In genomic region chr2:240898108-240898730, GRCh38 we compare ENCODE assay signal across 14 cellular contexts. TPM values are rescaled to one million over a fixed set of nuclear protein-coding genes. Genes with fewer than 3 reads are reported as not detected.
DNase-seq lines count a peak whose midpoint lies in the region; ATAC-seq, FAIRE-seq and TF ChIP-seq lines count a peak whose summit lies in the region.
"Had no signal": no experiment of that assay in that cellular context is flagged by ENCODE, and none has a peak within 500 bp of the region (broad histone marks: within the 10 kb centered on the region; RNA-seq: fewer than 3 reads in every experiment).

No MANE protein-coding gene starts in this region.

- POLR2A ChIA-PET in endothelial cell of umbilical vein (lab: Charles Lee): interaction anchor here (2.0 kb wide), 1 partner anchor 15 kb away, joined by 8 read pairs; no protein-coding TSS in a partner anchor
- POLR2A ChIA-PET in HepG2 (lab: Yijun Ruan, JAX): interaction anchor here (2.4 to 4.2 kb wide), 3 partner anchors 22 to 41 kb away, joined by 17 to 37 read pairs (median 25); no protein-coding TSS in a partner anchor

- no peak for TF ChIP-seq CTCF in endothelial cell of umbilical vein (IDR thresholded peaks at IDR 0.05; ENCODE audit: extremely low read depth in 1 of 2, insufficient read depth in 1 of 2, low read depth in 1 of 2, low read length in 2 of 2)
- TF ChIP-seq CTCF in HepG2 (CRISPR knock-in tag; IDR thresholded peaks at IDR 0.05): no peak
- TF ChIP-seq CTCF in Peyer's patch (IDR thresholded peaks at IDR 0.05): no peak

- H3K9me1 ChIP-seq in endothelial cell of umbilical vein (replicated peaks; ENCODE audit: control insufficient read depth, extremely low read depth, insufficient read depth, low read length): no peaks in the 10 kb centered on the region

- H3K79me2 ChIP-seq in endothelial cell of umbilical vein (ENCODE audit: control insufficient read depth, insufficient read depth, low read length): no peaks in the 10 kb centered on the region
- no peaks in the 10 kb centered on the region for H3K79me2 ChIP-seq in HepG2 (ENCODE audit: insufficient read depth, low read length)

- 66% methylated on average over 13 of the region's 17 CpGs for WGBS in HepG2 (ENCODE audit: low lambda C conversion rate)

- intact Hi-C loops in endothelial cell of umbilical vein (cut with micrococcal nuclease): loop anchor here (1.0 kb wide), 1 partner anchor 16 kb away; no protein-coding TSS in a partner anchor
- intact Hi-C loops in HepG2 (cut with micrococcal nuclease; ENCODE audit: unreplicated experiment): loop anchor here (1.0 kb wide), 1 partner anchor 47 kb away; no protein-coding TSS in a partner anchor

- no peaks in the 10 kb centered on the region for H3K36me3 ChIP-seq in endothelial cell of umbilical vein (ENCODE audit: control insufficient read depth in 2 of 2, extremely low read depth in 1 of 2, insufficient read depth in 2 of 2, low read length in 2 of 2)
- H3K36me3 ChIP-seq in HepG2 (replicated peaks in 1 of 2; ENCODE audit: control insufficient read depth in 1 of 2, insufficient read depth in 2 of 2, low read length in 2 of 2): no peaks in the 10 kb centered on the region
- no peaks in the 10 kb centered on the region for H3K36me3 ChIP-seq in Peyer's patch
- H3K36me3 ChIP-seq: tibial artery had no signal

- no peaks in the 10 kb centered on the region for H3K9me3 ChIP-seq in endothelial cell of umbilical vein (replicated peaks; ENCODE audit: control insufficient read depth, insufficient read depth, low read length)
- H3K9me3 ChIP-seq in HepG2 (ENCODE audit: low read length): no peaks in the 10 kb centered on the region
- no peaks in the 10 kb centered on the region for H3K9me3 ChIP-seq in Peyer's patch

- DNase-seq in ELF-1 (ENCODE audit: low read depth, low spot score): peak; percentile 58
- peak; percentile 61 for DNase-seq in endothelial cell of umbilical vein (ENCODE audit: low read depth, low spot score)
- no peak for DNase-seq in HepG2 (ENCODE audit: low spot score)
- DNase-seq in NCI-H1436 (lab: John Stamatoyannopoulos, UW): no peak
- DNase-seq in Peyer's patch: no peak
- DNase-seq in HuH-7 (ENCODE audit: low spot score): no peak
- no peak for DNase-seq in activated CD8-positive, alpha-beta memory T cell treated with anti-CD3 and anti-CD28 coated beads, Interleukin-2, amount 50 U/mL, for 4 hours
- DNase-seq: activated CD4-positive, alpha-beta T cell treated with anti-CD3 and anti-CD28 coated beads for 1 hour; H9; natural killer cell; NCI-H2081 treated with DMSO at 0.1 percent for 48 hours; tibial artery had no signal

- H2AFZ ChIP-seq in endothelial cell of umbilical vein (ENCODE audit: low read depth, low read length): peak overlapping the region; percentile 98
- peak overlapping the region; percentile 17 for H2AFZ ChIP-seq in HepG2 (ENCODE audit: low read length)

- CTCF ChIA-PET in endothelial cell of umbilical vein (lab: Charles Lee): interaction anchor here (1.3 to 4.6 kb wide), 5 partner anchors 15 to 85 kb away, joined by 3 to 40 read pairs (median 4); no protein-coding TSS in a partner anchor
- CTCF ChIA-PET in HepG2 (lab: Yijun Ruan, JAX; ENCODE audit: low intra/inter-chr PET ratio, low total read pairs): interaction anchor here (0.7 kb wide), 1 partner anchor 41 kb away, joined by 3 read pairs; no protein-coding TSS in a partner anchor

- H3K9ac ChIP-seq in endothelial cell of umbilical vein (replicated peaks; ENCODE audit: extremely low read depth, insufficient read depth, low read length) (peak overlapping the region; percentile 4), HepG2 (ENCODE audit: insufficient read depth, low read depth, low read length) (no peak overlapping the region)

- H3K4me3 ChIP-seq in endothelial cell of umbilical vein (replicated peaks in 1 of 3; ENCODE audit: insufficient read depth in 1 of 3, low read depth in 1 of 3, low read length in 3 of 3): no peak overlapping the region
- H3K4me3 ChIP-seq in HepG2 (replicated peaks in 1 of 3; ENCODE audit: insufficient read depth in 1 of 3, low read depth in 2 of 3, low read length in 3 of 3): no peak overlapping the region
- no peak overlapping the region for H3K4me3 ChIP-seq in skin epidermis
- no peak overlapping the region for H3K4me3 ChIP-seq in Peyer's patch
- H3K4me3 ChIP-seq: tibial artery had no signal

- H3K4me2 ChIP-seq in endothelial cell of umbilical vein (ENCODE audit: insufficient read depth, low read length) (no peak overlapping the region), HepG2 (ENCODE audit: low read depth, low read length) (no peak overlapping the region)

- FAIRE-seq in endothelial cell of umbilical vein (lab: Jason Lieb, UNC) (peak; percentile 78), HepG2 (lab: Jason Lieb, UNC) (no peak)

- TF ChIP-seq POLR2A in endothelial cell of umbilical vein (IDR thresholded peaks at IDR 0.05; ENCODE audit: low read depth, low read length): no peak
- no peak for TF ChIP-seq POLR2A in HepG2 (IDR thresholded peaks at IDR 0.05; ENCODE audit: insufficient read depth in 1 of 2, low read depth in 2 of 2, low read length in 2 of 2)
- no peak for TF ChIP-seq POLR2A in Peyer's patch (IDR thresholded peaks at IDR 0.05)

- no peak for TF ChIP-seq RAD21 in HepG2 (CRISPR knock-in tag; IDR thresholded peaks at IDR 0.05)

- dilution Hi-C loops in endothelial cell of umbilical vein (cut with MboI; ENCODE audit: extremely low pct_ligation_motif_present, low sequenced_read_pairs): no loop called here

- no TSS peak for BruUV-seq in endothelial cell of umbilical vein (replicated peaks; lab: Mats Ljungman, UMichigan)
- BruUV-seq in HepG2 (replicated peaks; lab: Mats Ljungman, UMichigan): no TSS peak

- peak; percentile 8 for ATAC-seq in HepG2
- ATAC-seq: natural killer cell had no signal

- H3K4me1 ChIP-seq in endothelial cell of umbilical vein (ENCODE audit: control insufficient read depth, extremely low read depth, insufficient read depth, low read length) (peaks cover 11% of the 10 kb centered on the region), HepG2 (ENCODE audit: insufficient read depth, low read length) (peaks cover 73% of the 10 kb centered on the region), Peyer's patch (peaks cover 0 to 16% (median 0%) of the 10 kb centered on the region in 4 donors)

- TF ChIP-seq EP300 in HepG2 (IDR thresholded peaks at IDR 0.05; ENCODE audit: low read depth in 2 of 2, low read length in 2 of 2) (no peak), HepG2 (CRISPR knock-in tag; IDR thresholded peaks at IDR 0.05; ENCODE audit: borderline replicate concordance) (no peak)

- H4K20me1 ChIP-seq in endothelial cell of umbilical vein (replicated peaks; ENCODE audit: control insufficient read depth, extremely low read depth, insufficient read depth, low read length): no peaks in the 10 kb centered on the region
- H4K20me1 ChIP-seq in HepG2 (ENCODE audit: insufficient read depth, low read length): no peaks in the 10 kb centered on the region

- no peaks in the 10 kb centered on the region for H3K27me3 ChIP-seq in endothelial cell of umbilical vein (ENCODE audit: control insufficient read depth in 2 of 2, insufficient read depth in 2 of 2, low read length in 2 of 2)
- H3K27me3 ChIP-seq in HepG2 (ENCODE audit: control insufficient read depth in 1 of 2, insufficient read depth in 2 of 2, low read length in 2 of 2): peaks cover 0 to 20% of the 10 kb centered on the region in 2 experiments; a peak in 3 of 5 replicates
- no peaks in the 10 kb centered on the region for H3K27me3 ChIP-seq in Peyer's patch

- H3K27ac ChIP-seq in endothelial cell of umbilical vein (ENCODE audit: insufficient read depth, low read depth, low read length) (no peak overlapping the region), HepG2 (ENCODE audit: extremely low read length, insufficient read depth, low read length) (no peak overlapping the region), skin epidermis (peak overlapping the region in 19 of 21 experiments; percentile 35 to 81 (median 70)), Peyer's patch (peak overlapping the region in 1 of 4 donors; percentile 25)
- H3K27ac ChIP-seq: tibial artery had no signal

- in situ Hi-C loops in HepG2 (cut with HindIII; ENCODE audit: extremely low pct_ligation_motif_present, low pct_unique_long_range_greater_than_20kb): no loop called here

RNA-seq across cellular contexts. Expression of gene MAB21L4, which starts 2.3 kb away (rescaled TPM):
- total RNA-seq in endothelial cell of umbilical vein (not detected in 2 replicates), HepG2 (2016; rRNA removed; fragmentation: Illumina TruSeq; extraction: Trizol) (13.5 and 14.0 TPM in 2 replicates), Peyer's patch (1 to 10 TPM in 3 of 4 donors, not detected in 1; 2.1 to 6.1 (median 3.7) TPM)
- polyA plus RNA-seq in endothelial cell of umbilical vein (not detected in 2 replicates), HepG2 (2011; rRNA removed) (3.0 and 3.6 TPM in 2 replicates)
- not detected in 2 replicates for polyA plus RNA-seq in endothelial cell of umbilical vein (2011; cell fraction: cytosol; rRNA removed)
- polyA plus RNA-seq in endothelial cell of umbilical vein (2011; cell fraction: nucleus; rRNA removed): not detected in 2 replicates
- polyA plus RNA-seq in endothelial cell of umbilical vein (2012): not detected in 2 replicates
- polyA minus RNA-seq in endothelial cell of umbilical vein: not detected in 2 replicates
- not detected for polyA minus RNA-seq in endothelial cell of umbilical vein (2011; cell fraction: cytosol; rRNA and poly(A)+ RNA removed)
- polyA minus RNA-seq in endothelial cell of umbilical vein (2011; cell fraction: nucleus; rRNA and poly(A)+ RNA removed): not detected in 2 replicates
- 3.1 and 3.7 TPM in 2 replicates for total RNA-seq in HepG2 (2016; cell fraction: cytosol; rRNA removed; fragmentation: Illumina TruSeq; extraction: Trizol; ENCODE audit: low read depth)
- total RNA-seq in HepG2 (2016; cell fraction: insoluble cytoplasmic fraction; rRNA removed; fragmentation: Illumina TruSeq; extraction: Trizol): 11.5 and 15.3 TPM in 2 replicates
- total RNA-seq in HepG2 (2016; cell fraction: membrane; rRNA removed; fragmentation: Illumina TruSeq; extraction: Trizol): 10.1 and 12.0 TPM in 2 replicates
- total RNA-seq in HepG2 (2016; cell fraction: nucleus; rRNA removed; fragmentation: Illumina TruSeq; extraction: Trizol): 8.9 and 10.1 TPM in 2 replicates
- 2.4 and 4.2 TPM in 2 replicates for polyA plus RNA-seq in HepG2 (2011; cell fraction: cytosol; rRNA removed)
- 8.9 and 9.1 TPM in 2 replicates for polyA plus RNA-seq in HepG2 (2011; cell fraction: nucleus; rRNA removed)
- 2.1 and 4.1 TPM in 2 replicates for polyA plus RNA-seq in HepG2 (2012)
- polyA plus RNA-seq in HepG2 (2016; cell fraction: cytosol; fragmentation: Illumina TruSeq; extraction: Trizol; ENCODE audit: low read depth): 3.4 TPM in 2 replicates
- 11.8 and 13.7 TPM in 2 replicates for polyA plus RNA-seq in HepG2 (2016; cell fraction: insoluble cytoplasmic fraction; fragmentation: Illumina TruSeq; extraction: Trizol; ENCODE audit: low read depth)
- 8.3 and 8.8 TPM in 2 replicates for polyA plus RNA-seq in HepG2 (2016; cell fraction: membrane; fragmentation: Illumina TruSeq; extraction: Trizol; ENCODE audit: low read depth)
- 15.9 and 16.1 TPM in 2 replicates for polyA plus RNA-seq in HepG2 (2016; cell fraction: nucleus; fragmentation: Illumina TruSeq; extraction: Trizol; ENCODE audit: insufficient read depth, low read depth)
- polyA minus RNA-seq in HepG2 (2011; rRNA and poly(A)+ RNA removed; ENCODE audit: low replicate concordance): 5.4 TPM in 1 of 2 replicates, not detected in the other
- polyA minus RNA-seq in HepG2 (2011; cell fraction: cytosol; rRNA and poly(A)+ RNA removed): 1.8 and 2.0 TPM in 2 replicates
- polyA minus RNA-seq in HepG2 (2011; cell fraction: nucleus; rRNA and poly(A)+ RNA removed): 1.3 and 2.5 TPM in 2 replicates
- total RNA-seq: natural killer cell, skeletal muscle tissue had no signal

RNA-seq across cellular contexts. Expression of gene CROCC2, which starts 7.9 kb away (rescaled TPM):
- total RNA-seq in endothelial cell of umbilical vein (not detected in 2 replicates), HepG2 (2016; rRNA removed; fragmentation: Illumina TruSeq; extraction: Trizol) (not detected in 2 replicates), Peyer's patch (under 1 TPM in 2 of 4 donors, not detected in 2; 0.27 to 0.83 TPM)
- polyA plus RNA-seq in endothelial cell of umbilical vein (not detected in 2 replicates), HepG2 (2011; rRNA removed) (not detected in 2 replicates)
- not detected in 2 replicates for polyA plus RNA-seq in endothelial cell of umbilical vein (2011; cell fraction: cytosol; rRNA removed)
- not detected in 2 replicates for polyA plus RNA-seq in endothelial cell of umbilical vein (2011; cell fraction: nucleus; rRNA removed)
- not detected in 2 replicates for polyA plus RNA-seq in endothelial cell of umbilical vein (2012)
- not detected in 2 replicates for polyA minus RNA-seq in endothelial cell of umbilical vein
- not detected for polyA minus RNA-seq in endothelial cell of umbilical vein (2011; cell fraction: cytosol; rRNA and poly(A)+ RNA removed)
- not detected in 2 replicates for polyA minus RNA-seq in endothelial cell of umbilical vein (2011; cell fraction: nucleus; rRNA and poly(A)+ RNA removed)
- total RNA-seq in HepG2 (2016; cell fraction: cytosol; rRNA removed; fragmentation: Illumina TruSeq; extraction: Trizol; ENCODE audit: low read depth): not detected in 2 replicates
- total RNA-seq in HepG2 (2016; cell fraction: insoluble cytoplasmic fraction; rRNA removed; fragmentation: Illumina TruSeq; extraction: Trizol): 0.02 TPM in 1 of 2 replicates, not detected in the other
- total RNA-seq in HepG2 (2016; cell fraction: membrane; rRNA removed; fragmentation: Illumina TruSeq; extraction: Trizol): not detected in 2 replicates
- not detected in 2 replicates for total RNA-seq in HepG2 (2016; cell fraction: nucleus; rRNA removed; fragmentation: Illumina TruSeq; extraction: Trizol)
- polyA plus RNA-seq in HepG2 (2011; cell fraction: cytosol; rRNA removed): not detected in 2 replicates
- polyA plus RNA-seq in HepG2 (2011; cell fraction: nucleus; rRNA removed): 0.03 TPM in 1 of 2 replicates, not detected in the other
- 0.13 and 0.15 TPM in 2 replicates for polyA plus RNA-seq in HepG2 (2012)
- polyA plus RNA-seq in HepG2 (2016; cell fraction: cytosol; fragmentation: Illumina TruSeq; extraction: Trizol; ENCODE audit: low read depth): not detected in 2 replicates
- polyA plus RNA-seq in HepG2 (2016; cell fraction: insoluble cytoplasmic fraction; fragmentation: Illumina TruSeq; extraction: Trizol; ENCODE audit: low read depth): not detected in 2 replicates
- not detected in 2 replicates for polyA plus RNA-seq in HepG2 (2016; cell fraction: membrane; fragmentation: Illumina TruSeq; extraction: Trizol; ENCODE audit: low read depth)
- polyA plus RNA-seq in HepG2 (2016; cell fraction: nucleus; fragmentation: Illumina TruSeq; extraction: Trizol; ENCODE audit: insufficient read depth, low read depth): not detected in 2 replicates
- polyA minus RNA-seq in HepG2 (2011; rRNA and poly(A)+ RNA removed; ENCODE audit: low replicate concordance): not detected in 2 replicates
- not detected in 2 replicates for polyA minus RNA-seq in HepG2 (2011; cell fraction: cytosol; rRNA and poly(A)+ RNA removed)
- not detected in 2 replicates for polyA minus RNA-seq in HepG2 (2011; cell fraction: nucleus; rRNA and poly(A)+ RNA removed)
- total RNA-seq: H9 had no signal

RNA-seq across cellular contexts. Expression of gene AGXT, which starts 29.6 kb away (rescaled TPM):
- total RNA-seq in endothelial cell of umbilical vein (not detected in 2 replicates), HepG2 (2016; rRNA removed; fragmentation: Illumina TruSeq; extraction: Trizol) (30.5 and 41.9 TPM in 2 replicates), Peyer's patch (1 to 10 TPM in 1 of 4 donors, not detected in 3; 1.5 TPM)
- polyA plus RNA-seq in endothelial cell of umbilical vein (not detected in 2 replicates), HepG2 (2011; rRNA removed) (96.1 and 133 TPM in 2 replicates)
- not detected in 2 replicates for polyA plus RNA-seq in endothelial cell of umbilical vein (2011; cell fraction: cytosol; rRNA removed)
- not detected in 2 replicates for polyA plus RNA-seq in endothelial cell of umbilical vein (2011; cell fraction: nucleus; rRNA removed)
- not detected in 2 replicates for polyA plus RNA-seq in endothelial cell of umbilical vein (2012)
- not detected in 2 replicates for polyA minus RNA-seq in endothelial cell of umbilical vein
- not detected for polyA minus RNA-seq in endothelial cell of umbilical vein (2011; cell fraction: cytosol; rRNA and poly(A)+ RNA removed)
- not detected in 2 replicates for polyA minus RNA-seq in endothelial cell of umbilical vein (2011; cell fraction: nucleus; rRNA and poly(A)+ RNA removed)
- total RNA-seq in HepG2 (2016; cell fraction: cytosol; rRNA removed; fragmentation: Illumina TruSeq; extraction: Trizol; ENCODE audit: low read depth): 13.0 and 14.7 TPM in 2 replicates
- total RNA-seq in HepG2 (2016; cell fraction: insoluble cytoplasmic fraction; rRNA removed; fragmentation: Illumina TruSeq; extraction: Trizol): 26.6 and 43.3 TPM in 2 replicates
- 16.6 and 19.6 TPM in 2 replicates for total RNA-seq in HepG2 (2016; cell fraction: membrane; rRNA removed; fragmentation: Illumina TruSeq; extraction: Trizol)
- total RNA-seq in HepG2 (2016; cell fraction: nucleus; rRNA removed; fragmentation: Illumina TruSeq; extraction: Trizol): 38.2 and 44.0 TPM in 2 replicates
- polyA plus RNA-seq in HepG2 (2011; cell fraction: cytosol; rRNA removed): 35.6 and 52.0 TPM in 2 replicates
- 938 and 1,041 TPM in 2 replicates for polyA plus RNA-seq in HepG2 (2011; cell fraction: nucleus; rRNA removed)
- polyA plus RNA-seq in HepG2 (2012): 57.7 and 74.1 TPM in 2 replicates
- 16.7 and 17.4 TPM in 2 replicates for polyA plus RNA-seq in HepG2 (2016; cell fraction: cytosol; fragmentation: Illumina TruSeq; extraction: Trizol; ENCODE audit: low read depth)
- polyA plus RNA-seq in HepG2 (2016; cell fraction: insoluble cytoplasmic fraction; fragmentation: Illumina TruSeq; extraction: Trizol; ENCODE audit: low read depth): 26.4 and 36.5 TPM in 2 replicates
- polyA plus RNA-seq in HepG2 (2016; cell fraction: membrane; fragmentation: Illumina TruSeq; extraction: Trizol; ENCODE audit: low read depth): 15.2 and 17.5 TPM in 2 replicates
- 101 and 109 TPM in 2 replicates for polyA plus RNA-seq in HepG2 (2016; cell fraction: nucleus; fragmentation: Illumina TruSeq; extraction: Trizol; ENCODE audit: insufficient read depth, low read depth)
- polyA minus RNA-seq in HepG2 (2011; rRNA and poly(A)+ RNA removed; ENCODE audit: low replicate concordance): 67.0 TPM in 1 of 2 replicates, not detected in the other
- polyA minus RNA-seq in HepG2 (2011; cell fraction: cytosol; rRNA and poly(A)+ RNA removed): 22.8 and 31.0 TPM in 2 replicates
- polyA minus RNA-seq in HepG2 (2011; cell fraction: nucleus; rRNA and poly(A)+ RNA removed): 64.6 and 66.1 TPM in 2 replicates
- total RNA-seq: H9, natural killer cell, skeletal muscle tissue had no signal

Comparison
In these comparisons a context has a peak if more than half of its experiments do, and no peak if none do; other contexts are left out.
1. DNase-seq: peak in ELF-1 (single experiment) and endothelial cell of umbilical vein (single experiment); none in HepG2 (single experiment), NCI-H1436 (single experiment), Peyer's patch (0 of 3), HuH-7 (single experiment) and activated CD8-positive, alpha-beta memory T cell treated with anti-CD3 and anti-CD28 coated beads, Interleukin-2, amount 50 U/mL, for 4 hours (single experiment).
2. H3K27ac ChIP-seq: peak in skin epidermis (19 of 21); none in endothelial cell of umbilical vein (single experiment) and HepG2 (single experiment).
3. RNA of gene AGXT, which starts 29.6 kb away (total RNA-seq): 13.0 to 44.0 TPM in HepG2; not detected in endothelial cell of umbilical vein and 1.5 TPM in Peyer's patch; every median in the first group is over 4 times any median in the second.